Comparison of ENCODE assay signal across 22 cellular contexts in the genomic region with DNA sequence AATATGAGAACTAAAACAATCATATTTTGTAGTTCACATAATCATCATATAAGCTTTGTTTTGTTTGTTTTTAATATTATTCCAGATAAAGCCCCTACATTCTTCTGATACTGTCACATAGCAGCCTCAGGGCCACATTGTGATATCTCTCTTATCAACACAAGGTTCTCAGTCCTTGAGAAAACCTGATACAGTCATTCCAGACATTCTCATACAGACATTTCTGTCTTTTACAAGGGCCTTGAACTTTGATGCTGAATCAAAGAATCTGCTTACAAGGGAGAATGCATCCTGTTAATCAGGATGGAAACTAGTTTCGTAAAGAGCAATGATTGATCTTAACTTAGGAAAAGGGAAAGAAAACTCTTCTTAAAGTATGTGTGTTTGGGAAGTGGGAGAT. TPM values are rescaled to one million over a fixed set of nuclear protein-coding genes. Genes with fewer than 3 reads are reported as not detected.
"Had no signal": no experiment of that assay in that cellular context is flagged by ENCODE, and none has a peak within 500 bp of the region (broad histone marks: within the 10 kb centered on the region; RNA-seq: fewer than 3 reads in every experiment).

No MANE protein-coding gene starts in this region.

- H3K36me3 ChIP-seq: esophagus squamous epithelium, gastroesophageal sphincter, left ventricle myocardium inferior, lower lobe of right lung, neutrophil, right atrium auricular region, sigmoid colon, tibial artery had no signal

- H3K4me1 ChIP-seq: lower lobe of right lung, sigmoid colon had no signal

- ATAC-seq: effector memory CD8-positive, alpha-beta T cell; gastroesophageal sphincter; left cardiac atrium; lower lobe of right lung; naive thymus-derived CD4-positive, alpha-beta T cell; stimulated activated effector memory CD8-positive, alpha-beta T cell treated with anti-CD3 and anti-CD28 coated beads, Interleukin-12 subunit alpha, Interleukin-12 subunit beta, amount 100 ng/mL, for 72 hours; stimulated activated naive CD8-positive, alpha-beta T cell treated with anti-CD3 and anti-CD28 coated beads, Interleukin-15, Interleukin-2, amounts not matched to agents 100 U/mL and 50 U/mL, for 24 hours had no signal

- H3K4me3 ChIP-seq: esophagus squamous epithelium, gastroesophageal sphincter, left ventricle myocardium inferior, lower lobe of right lung, right atrium auricular region, sigmoid colon, tibial artery had no signal

- H3K9me3 Mint-ChIP-seq: effector memory CD8-positive, alpha-beta T cell; memory B cell; naive thymus-derived CD4-positive, alpha-beta T cell; nephron progenitor cell; stimulated activated effector memory CD8-positive, alpha-beta T cell treated with anti-CD3 and anti-CD28 coated beads, Interleukin-12 subunit alpha, Interleukin-12 subunit beta, amount 100 ng/mL, for 72 hours had no signal

- H3K27me3 ChIP-seq: esophagus squamous epithelium, gastroesophageal sphincter, neutrophil, right atrium auricular region, sigmoid colon, tibial artery had no signal

- H3K27me3 Mint-ChIP-seq: dendritic cell treated with granulocyte-macrophage colony-stimulating factor and Interleukin-4, amounts not matched to agents 40 ng/mL and 50 ng/mL, for 4 days had no signal

- H3K27ac Mint-ChIP-seq: dendritic cell treated with granulocyte-macrophage colony-stimulating factor and Interleukin-4, amounts not matched to agents 40 ng/mL and 50 ng/mL, for 4 days; effector memory CD8-positive, alpha-beta T cell; memory B cell; naive thymus-derived CD4-positive, alpha-beta T cell; nephron progenitor cell; stimulated activated effector memory CD8-positive, alpha-beta T cell treated with anti-CD3 and anti-CD28 coated beads, Interleukin-12 subunit alpha, Interleukin-12 subunit beta, amount 100 ng/mL, for 72 hours had no signal

- H3K9me3 ChIP-seq: esophagus squamous epithelium, gastroesophageal sphincter, left ventricle myocardium inferior, lower lobe of right lung, neutrophil, right atrium auricular region, sigmoid colon, tibial artery had no signal

- H3K36me3 Mint-ChIP-seq: memory B cell; naive thymus-derived CD4-positive, alpha-beta T cell; stimulated activated effector memory CD8-positive, alpha-beta T cell treated with anti-CD3 and anti-CD28 coated beads, Interleukin-12 subunit alpha, Interleukin-12 subunit beta, amount 100 ng/mL, for 72 hours had no signal

- H3K27ac ChIP-seq: esophagus squamous epithelium, gastroesophageal sphincter, left ventricle myocardium inferior, lower lobe of right lung, neutrophil, right atrium auricular region, sigmoid colon had no signal

- DNase-seq: cerebellar nuclear complex; effector memory CD8-positive, alpha-beta T cell; esophagus squamous epithelium; foreskin fibroblast; kidney; left cardiac atrium; left ventricle myocardium inferior; lower lobe of right lung; naive thymus-derived CD4-positive, alpha-beta T cell; nephron progenitor cell; sigmoid colon; small intestine; stimulated activated CD4-positive, alpha-beta T cell treated with anti-CD3 and anti-CD28 coated beads, Interleukin-2, amount 100 ng/mL, for 48 hours; stimulated activated CD8-positive, alpha-beta memory T cell treated with anti-CD3 and anti-CD28 coated beads, Interleukin-4, amount 100 ng/mL, for 48 hours; stimulated activated naive CD8-positive, alpha-beta T cell treated with anti-CD3 and anti-CD28 coated beads, Interleukin-15, Interleukin-2, amounts not matched to agents 100 U/mL and 50 U/mL, for 24 hours; tibial artery had no signal

- H3K4me1 Mint-ChIP-seq: memory B cell; nephron progenitor cell; stimulated activated effector memory CD8-positive, alpha-beta T cell treated with anti-CD3 and anti-CD28 coated beads, Interleukin-12 subunit alpha, Interleukin-12 subunit beta, amount 100 ng/mL, for 72 hours had no signal

- H3K4me3 Mint-ChIP-seq: dendritic cell treated with granulocyte-macrophage colony-stimulating factor and Interleukin-4, amounts not matched to agents 40 ng/mL and 50 ng/mL, for 4 days; effector memory CD8-positive, alpha-beta T cell; memory B cell; naive thymus-derived CD4-positive, alpha-beta T cell; nephron progenitor cell; stimulated activated effector memory CD8-positive, alpha-beta T cell treated with anti-CD3 and anti-CD28 coated beads, Interleukin-12 subunit alpha, Interleukin-12 subunit beta, amount 100 ng/mL, for 72 hours had no signal

RNA-seq across cellular contexts. Expression of a gene that starts 12.7 kb away (rescaled TPM):
- total RNA-seq: naive thymus-derived CD4-positive, alpha-beta T cell had no signal
- polyA plus RNA-seq: naive thymus-derived CD4-positive, alpha-beta T cell had no signal
